In the genomic region with DNA sequence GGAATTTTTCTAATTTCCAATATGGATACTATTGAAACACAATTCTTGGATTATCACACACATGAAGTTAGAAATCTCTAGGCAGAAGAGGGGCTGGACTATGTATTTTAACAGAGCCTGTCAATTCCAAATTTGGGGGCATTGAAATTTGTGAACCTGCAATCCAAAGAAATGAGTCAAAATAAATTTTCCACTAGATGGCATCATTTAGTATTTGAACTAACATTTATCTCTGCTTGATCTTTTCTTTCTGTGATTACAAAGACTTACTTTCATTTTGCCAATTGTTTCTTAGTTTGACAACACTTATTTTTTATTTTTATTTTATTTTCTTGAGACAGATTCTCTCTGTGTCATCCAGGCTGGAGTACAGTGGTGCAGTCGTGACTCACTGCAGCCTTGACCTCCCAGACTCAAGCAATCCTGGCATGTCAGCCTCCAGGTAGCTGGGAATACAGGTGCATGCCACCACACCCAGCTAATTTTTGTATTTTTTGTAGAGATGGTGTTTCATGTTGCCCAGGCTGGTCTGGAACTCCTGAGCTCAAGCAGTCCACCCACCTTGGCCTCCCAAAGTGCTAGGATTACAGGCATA, we compare ENCODE assay signal across 8 cellular contexts. TPM values are rescaled to one million over a fixed set of nuclear protein-coding genes. Genes with fewer than 3 reads are reported as not detected.
DNase-seq lines count a peak whose midpoint lies in the region; ATAC-seq and TF ChIP-seq lines count a peak whose summit lies in the region.

No MANE protein-coding gene starts in this region.

- 9 to 56% methylated on average over 1 of the region's 1 CpG for WGBS in sigmoid colon, 2 donors

- TF ChIP-seq EP300 in sigmoid colon (IDR thresholded peaks at IDR 0.05): no peak

- H3K27ac Mint-ChIP-seq in activated CD4-positive, alpha-beta T cell treated with anti-CD3 and anti-CD28 coated beads, Interleukin-2, amount 10 ng/mL, durations not matched to agents 24 days and 14 days: peak overlapping the region; percentile 58
- H3K27ac Mint-ChIP-seq in mesothelial cell of epicardium: no peak overlapping the region

- no peak overlapping the region for H3K4me3 Mint-ChIP-seq in activated CD4-positive, alpha-beta T cell treated with anti-CD3 and anti-CD28 coated beads, Interleukin-2, amount 10 ng/mL, durations not matched to agents 24 days and 14 days
- no peak overlapping the region for H3K4me3 Mint-ChIP-seq in mesothelial cell of epicardium

- peak overlapping the region; percentile 9 to 97 (median 94) for H3K27ac ChIP-seq in sigmoid colon

- no peaks in the 10 kb centered on the region for H3K9me3 Mint-ChIP-seq in activated CD4-positive, alpha-beta T cell treated with anti-CD3 and anti-CD28 coated beads, Interleukin-2, amount 10 ng/mL, durations not matched to agents 24 days and 14 days
- H3K9me3 Mint-ChIP-seq in mesothelial cell of epicardium: no peaks in the 10 kb centered on the region

- ATAC-seq in GM19035 (IDR thresholded peaks at IDR 0.05; ENCODE audit: unreplicated experiment): no peak
- ATAC-seq in GM19397 (IDR thresholded peaks at IDR 0.05; ENCODE audit: unreplicated experiment): no peak

- H3K27me3 Mint-ChIP-seq in activated CD4-positive, alpha-beta T cell treated with anti-CD3 and anti-CD28 coated beads, Interleukin-2, amount 10 ng/mL, durations not matched to agents 24 days and 14 days: no peaks in the 10 kb centered on the region
- H3K27me3 Mint-ChIP-seq in mesothelial cell of epicardium (ENCODE audit: low read depth): no peaks in the 10 kb centered on the region

- TF ChIP-seq POLR2A in sigmoid colon (IDR thresholded peaks at IDR 0.05): no peak

- H3K9me3 ChIP-seq in sigmoid colon: no peaks in the 10 kb centered on the region

- intact Hi-C loops in activated CD4-positive, alpha-beta T cell treated with anti-CD3 and anti-CD28 coated beads, Interleukin-2, amount 10 ng/mL, durations not matched to agents 24 days and 14 days (cut with micrococcal nuclease): loop anchor here (1.0 to 10.0 kb wide), 5 partner anchors 9 to 768 kb away; no protein-coding TSS in a partner anchor
- intact Hi-C loops in sigmoid colon (cut with DNase I): loop anchor here (2.0 to 10.0 kb wide), 2 partner anchors 66 to 982 kb away; a partner anchor contains a TSS

- DNase-seq in activated CD4-positive, alpha-beta T cell treated with anti-CD3 and anti-CD28 coated beads, Interleukin-2, amount 10 ng/mL, durations not matched to agents 24 days and 14 days: no peak
- no peak for DNase-seq in activated CD4-positive, alpha-beta T cell treated with anti-CD3 and anti-CD28 coated beads for 4 hours
- DNase-seq in NCI-H526 treated with DMSO at 0.1 percent for 48 hours (lab: John Stamatoyannopoulos, UW) (peak; percentile 12), dedifferentiated amniotic fluid mesenchymal stem cell (ENCODE audit: extremely low spot score) (peak; percentile 59), sigmoid colon (no peak), mesothelial cell of epicardium (ENCODE audit: low spot score in 2 of 2, unreplicated experiment in 2 of 2) (no peak)

- H3K36me3 Mint-ChIP-seq in activated CD4-positive, alpha-beta T cell treated with anti-CD3 and anti-CD28 coated beads, Interleukin-2, amount 10 ng/mL, durations not matched to agents 24 days and 14 days (ENCODE audit: low read depth): peaks cover 6% of the 10 kb centered on the region
- H3K36me3 Mint-ChIP-seq in mesothelial cell of epicardium: no peaks in the 10 kb centered on the region

- no peak overlapping the region for H3K4me3 ChIP-seq in sigmoid colon

- H3K4me1 Mint-ChIP-seq in activated CD4-positive, alpha-beta T cell treated with anti-CD3 and anti-CD28 coated beads, Interleukin-2, amount 10 ng/mL, durations not matched to agents 24 days and 14 days: peaks cover 33% of the 10 kb centered on the region
- peaks cover 26% of the 10 kb centered on the region for H3K4me1 Mint-ChIP-seq in mesothelial cell of epicardium

- H3K36me3 ChIP-seq in sigmoid colon: peaks cover 0 to 5% (median 0%) of the 10 kb centered on the region in 4 donors

- peaks cover 0 to 44% (median 20%) of the 10 kb centered on the region in 4 donors for H3K4me1 ChIP-seq in sigmoid colon

- TF ChIP-seq CTCF in sigmoid colon (IDR thresholded peaks at IDR 0.05) (peak in 1 of 4 experiments; percentile 18), mesothelial cell of epicardium (IDR thresholded peaks at IDR 0.05; ENCODE audit: unreplicated experiment) (no peak)

- no peaks in the 10 kb centered on the region for H3K27me3 ChIP-seq in sigmoid colon

RNA-seq across cellular contexts. Expression of a gene that starts 2.7 kb away (rescaled TPM):
- total RNA-seq in activated CD4-positive, alpha-beta T cell treated with anti-CD3 and anti-CD28 coated beads, Interleukin-2, amount 10 ng/mL, durations not matched to agents 24 days and 14 days: 54.6 and 57.0 TPM in 2 replicates
- 100 to 1,000 TPM in 3 of 4 donors, 10 to 100 TPM in 1; 73.1 to 127 (median 111) TPM for total RNA-seq in sigmoid colon
- polyA plus RNA-seq in sigmoid colon: 100 to 1,000 TPM in 2 of 3 donors, 10 to 100 TPM in 1; 72.6 to 126 (median 124) TPM
- total RNA-seq in mesothelial cell of epicardium: 56.1 to 58.9 TPM (median 57.6 TPM) in 3 replicates

Comparison
In these comparisons a context has a peak if more than half of its experiments do, and no peak if none do; other contexts are left out.
1. DNase-seq: peak in NCI-H526 treated with DMSO at 0.1 percent for 48 hours (single experiment) and dedifferentiated amniotic fluid mesenchymal stem cell (single experiment); none in activated CD4-positive, alpha-beta T cell treated with anti-CD3 and anti-CD28 coated beads, Interleukin-2, amount 10 ng/mL, durations not matched to agents 24 days and 14 days (single experiment), activated CD4-positive, alpha-beta T cell treated with anti-CD3 and anti-CD28 coated beads for 4 hours (0 of 2), sigmoid colon (single experiment) and mesothelial cell of epicardium (0 of 2).